2 cellular contexts compared by ENCODE assay signal in genomic region chr10:78817361-78817760, GRCh38.
A peak's percentile ranks its signal among the peaks of the same experiment; 100 is the strongest.
TF ChIP-seq lines count a peak whose summit lies in the region.

No MANE protein-coding gene starts in this region.

TF ChIP-seq in A549, 52 proteins besides CTCF, POLR2A, EP300 and RAD21:
- TF ChIP-seq NR3C1 (IDR thresholded peaks at IDR 0.05) (no peak), GATA3 (IDR thresholded peaks at IDR 0.05; ENCODE audit: borderline replicate concordance) (no peak), BCL3 (IDR thresholded peaks at IDR 0.05) (no peak), MAFK (IDR thresholded peaks at IDR 0.05; ENCODE audit: partially characterized antibody) (peak; percentile 83)

TF ChIP-seq in H1, 55 proteins besides CTCF, POLR2A, EP300 and RAD21:
- TF ChIP-seq TEAD4 (IDR thresholded peaks at IDR 0.05; ENCODE audit: low read depth, low read length), result no peak
- no peak for TF ChIP-seq SUZ12 (IDR thresholded peaks at IDR 0.05; ENCODE audit: low read length)
- TF ChIP-seq SP1 (IDR thresholded peaks at IDR 0.05; ENCODE audit: low read depth, low read length), result no peak
- TF ChIP-seq BRCA1 (IDR thresholded peaks at IDR 0.05; ENCODE audit: low read depth, low read length), result no peak
- peak; percentile 22; the same call in 1 of the 2 replicates for TF ChIP-seq CEBPB (IDR thresholded peaks at IDR 0.05; ENCODE audit: low read depth, low read length)
- TF ChIP-seq TBP (IDR thresholded peaks at IDR 0.05; ENCODE audit: low read depth, low read length), result no peak
- TF ChIP-seq ASH2L (IDR thresholded peaks at IDR 0.05; ENCODE audit: low read length), result no peak
- no peak for TF ChIP-seq CBX5 (IDR thresholded peaks at IDR 0.05; ENCODE audit: low read depth, low read length)
- TF ChIP-seq SP4 (IDR thresholded peaks at IDR 0.05; ENCODE audit: low read length), result no peak
- TF ChIP-seq GTF2F1 (IDR thresholded peaks at IDR 0.05; ENCODE audit: borderline replicate concordance, low read depth, low read length), result no peak
- TF ChIP-seq MAFK (IDR thresholded peaks at IDR 0.05; ENCODE audit: low read depth, low read length), result peak; percentile 33; the same call in 1 of the 2 replicates
TF ChIP-seq in H1: peak in this region for 2.
